8 cellular contexts compared by ENCODE assay signal in the genomic region with DNA sequence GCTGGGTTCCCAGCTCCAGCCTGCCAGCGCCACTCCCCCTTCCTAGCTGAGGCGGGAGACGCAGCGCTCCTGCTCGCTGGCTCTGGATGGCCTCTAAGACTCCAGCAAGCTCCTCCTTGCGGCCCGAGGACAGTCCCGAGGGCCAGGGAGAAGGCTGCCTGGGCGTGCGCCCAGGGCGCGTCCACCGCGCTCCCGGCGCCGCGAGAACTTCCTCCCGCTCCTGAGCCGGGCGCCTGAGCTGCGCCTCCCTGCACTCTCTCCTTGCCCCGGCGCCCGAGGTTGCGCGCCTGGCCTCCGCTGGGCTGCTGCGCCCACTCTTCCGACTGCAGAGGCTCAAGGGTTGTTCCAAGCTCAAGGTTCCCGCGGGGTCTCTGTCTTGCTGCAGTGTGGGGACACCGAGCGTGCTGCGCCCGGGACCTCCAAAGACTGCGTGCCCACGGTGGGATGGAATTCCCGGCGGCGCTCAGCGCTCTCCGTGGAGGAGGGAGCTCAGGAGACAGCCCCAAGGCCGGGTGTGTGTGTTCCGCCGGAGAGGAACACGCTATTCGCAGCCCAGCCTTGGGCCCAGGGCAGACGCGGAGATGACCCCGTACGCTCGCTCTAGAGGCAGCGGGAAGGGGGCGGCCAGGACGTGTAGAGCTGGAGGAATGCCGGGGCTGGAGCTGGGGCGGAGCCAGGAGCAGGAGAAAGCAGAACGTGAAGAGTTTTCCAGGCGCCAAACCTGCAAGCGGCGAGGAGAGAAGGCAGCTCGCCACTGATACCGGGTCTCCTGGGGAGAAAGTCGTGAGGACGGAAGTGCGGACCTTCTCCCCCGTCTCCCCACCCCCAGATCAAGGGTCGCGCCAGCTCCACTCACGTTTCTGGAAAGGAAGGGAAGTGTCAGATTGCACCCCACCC. TPM values are rescaled to one million over a fixed set of nuclear protein-coding genes. Genes with fewer than 3 reads are reported as not detected.
DNase-seq lines count a peak whose midpoint lies in the region; ATAC-seq, FAIRE-seq and TF ChIP-seq lines count a peak whose summit lies in the region.

A gene with protein sequence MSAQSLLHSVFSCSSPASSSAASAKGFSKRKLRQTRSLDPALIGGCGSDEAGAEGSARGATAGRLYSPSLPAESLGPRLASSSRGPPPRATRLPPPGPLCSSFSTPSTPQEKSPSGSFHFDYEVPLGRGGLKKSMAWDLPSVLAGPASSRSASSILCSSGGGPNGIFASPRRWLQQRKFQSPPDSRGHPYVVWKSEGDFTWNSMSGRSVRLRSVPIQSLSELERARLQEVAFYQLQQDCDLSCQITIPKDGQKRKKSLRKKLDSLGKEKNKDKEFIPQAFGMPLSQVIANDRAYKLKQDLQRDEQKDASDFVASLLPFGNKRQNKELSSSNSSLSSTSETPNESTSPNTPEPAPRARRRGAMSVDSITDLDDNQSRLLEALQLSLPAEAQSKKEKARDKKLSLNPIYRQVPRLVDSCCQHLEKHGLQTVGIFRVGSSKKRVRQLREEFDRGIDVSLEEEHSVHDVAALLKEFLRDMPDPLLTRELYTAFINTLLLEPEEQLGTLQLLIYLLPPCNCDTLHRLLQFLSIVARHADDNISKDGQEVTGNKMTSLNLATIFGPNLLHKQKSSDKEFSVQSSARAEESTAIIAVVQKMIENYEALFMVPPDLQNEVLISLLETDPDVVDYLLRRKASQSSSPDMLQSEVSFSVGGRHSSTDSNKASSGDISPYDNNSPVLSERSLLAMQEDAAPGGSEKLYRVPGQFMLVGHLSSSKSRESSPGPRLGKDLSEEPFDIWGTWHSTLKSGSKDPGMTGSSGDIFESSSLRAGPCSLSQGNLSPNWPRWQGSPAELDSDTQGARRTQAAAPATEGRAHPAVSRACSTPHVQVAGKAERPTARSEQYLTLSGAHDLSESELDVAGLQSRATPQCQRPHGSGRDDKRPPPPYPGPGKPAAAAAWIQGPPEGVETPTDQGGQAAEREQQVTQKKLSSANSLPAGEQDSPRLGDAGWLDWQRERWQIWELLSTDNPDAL (N-terminal part only) (minus strand): TSS at position 777 of the 897 bp plus-strand sequence. CDS start 1,092 bp downstream, outside the sequence.

- no peak within 1 kb of the TSS for H2BK120ac ChIP-seq in mesenchymal stem cell (ENCODE audit: low read depth, low read length)

- H2BK12ac ChIP-seq in mesenchymal stem cell (ENCODE audit: low read length in 2 of 2) = no peak within 1 kb of the TSS

- no peak within 1 kb of the TSS for H3K4ac ChIP-seq in mesenchymal stem cell (ENCODE audit: low read depth in 1 of 2, low read length in 2 of 2)

- DNase-seq in COLO668 (lab: John Stamatoyannopoulos, UW; ENCODE audit: unreplicated experiment) = peak; percentile 27
- peak; percentile 78 for DNase-seq in mesenchymal stem cell
- DNase-seq in aorta = peak; percentile 57 to 81
- no peak for DNase-seq in H54 (ENCODE audit: insufficient read length, low spot score)
- no peak for DNase-seq in NCI-H2196 treated with DMSO at 0.1 percent for 48 hours (lab: John Stamatoyannopoulos, UW; ENCODE audit: unreplicated experiment)
- DNase-seq in DMS114 treated with DMSO at 0.1 percent for 48 hours (lab: John Stamatoyannopoulos, UW; ENCODE audit: unreplicated experiment) = no peak

- FAIRE-seq in H54 (lab: Jason Lieb, UNC) = no peak

- peak; percentile 86 for ATAC-seq in aorta (ENCODE audit: low FRiP score)

- TF ChIP-seq POLR2A in H54 (IDR thresholded peaks at IDR 0.05; ENCODE audit: low read depth, low read length) = no peak

- H3K27ac ChIP-seq in HUES64 (ENCODE audit: low read depth, low read length) (no peak within 1 kb of the TSS), duodenal mucosa (ENCODE audit: low read depth, low read length) (no peak within 1 kb of the TSS), mesenchymal stem cell (ENCODE audit: low read length, poor library complexity, severe bottlenecking) (peak within 1 kb of the TSS; percentile 84), aorta (ENCODE audit: low read depth in 1 of 2, low read length in 2 of 2) (peak within 1 kb of the TSS in 1 of 2 donors; percentile 23)

- peak within 1 kb of the TSS; percentile 94 for H3K4me2 ChIP-seq in mesenchymal stem cell (ENCODE audit: low read length, poor library complexity, severe bottlenecking)

- no peak within 1 kb of the TSS for H2AK5ac ChIP-seq in mesenchymal stem cell (ENCODE audit: low read length, severe bottlenecking)

- no peaks in the 10 kb centered on the region for H3K9me3 ChIP-seq in HUES64 (ENCODE audit: insufficient read depth, low read depth, low read length)
- no peaks in the 10 kb centered on the region for H3K9me3 ChIP-seq in duodenal mucosa (ENCODE audit: control insufficient read depth in 1 of 2, low read length in 2 of 2)
- H3K9me3 ChIP-seq in mesenchymal stem cell (ENCODE audit: control insufficient read depth, low read length) = no peaks in the 10 kb centered on the region
- no peaks in the 10 kb centered on the region for H3K9me3 ChIP-seq in aorta (ENCODE audit: control insufficient read depth, low read length)

- H3K36me3 ChIP-seq in HUES64 (ENCODE audit: insufficient read depth, low read length) = no peaks in the 10 kb centered on the region
- no peaks in the 10 kb centered on the region for H3K36me3 ChIP-seq in duodenal mucosa (ENCODE audit: control insufficient read depth in 1 of 2, insufficient read depth in 2 of 2, low read length in 2 of 2)
- no peaks in the 10 kb centered on the region for H3K36me3 ChIP-seq in mesenchymal stem cell (ENCODE audit: control insufficient read depth in 1 of 2, insufficient read depth in 2 of 2, low read depth in 1 of 2, low read length in 2 of 2)
- no peaks in the 10 kb centered on the region for H3K36me3 ChIP-seq in aorta (ENCODE audit: control insufficient read depth in 1 of 2, insufficient read depth in 2 of 2, low read length in 1 of 2)

- H3K18ac ChIP-seq in mesenchymal stem cell (ENCODE audit: low read depth in 1 of 2, low read length in 2 of 2) = peak within 1 kb of the TSS; percentile 33 to 70

- no peak within 1 kb of the TSS for H3K9ac ChIP-seq in HUES64 (ENCODE audit: low read depth, low read length)
- H3K9ac ChIP-seq in duodenal mucosa (ENCODE audit: low read depth in 1 of 2, low read length in 2 of 2) = no peak within 1 kb of the TSS
- peak within 1 kb of the TSS; percentile 55 for H3K9ac ChIP-seq in mesenchymal stem cell (ENCODE audit: low read length)

- no peaks in the 10 kb centered on the region for H3K79me1 ChIP-seq in mesenchymal stem cell (replicated peaks; ENCODE audit: low read length, poor library complexity, severe bottlenecking)

- no peak within 1 kb of the TSS for H4K8ac ChIP-seq in mesenchymal stem cell (ENCODE audit: low read length)

- H3K4me3 ChIP-seq in HUES64 (ENCODE audit: low read length) = peak within 1 kb of the TSS; percentile 63
- H3K4me3 ChIP-seq in duodenal mucosa (ENCODE audit: low read depth in 1 of 2, low read length in 2 of 2) = peak within 1 kb of the TSS; percentile 15 to 43
- H3K4me3 ChIP-seq in mesenchymal stem cell (ENCODE audit: insufficient read depth in 1 of 2, low read depth in 1 of 2, low read length in 2 of 2) = peak within 1 kb of the TSS; percentile 66 to 81
- H3K4me3 ChIP-seq in aorta (ENCODE audit: low read length in 2 of 2) = peak within 1 kb of the TSS; percentile 21 to 40

- no peak within 1 kb of the TSS for H3K23ac ChIP-seq in mesenchymal stem cell (ENCODE audit: low read length in 2 of 2)

- H2BK15ac ChIP-seq in mesenchymal stem cell (ENCODE audit: low read depth, poor library complexity, severe bottlenecking) = no peak within 1 kb of the TSS

- H4K91ac ChIP-seq in mesenchymal stem cell (ENCODE audit: low read length) = no peak within 1 kb of the TSS

- H3K27me3 ChIP-seq in HUES64 (ENCODE audit: insufficient read depth, low read length) (peaks cover 93% of the 10 kb centered on the region), duodenal mucosa (ENCODE audit: control insufficient read depth in 1 of 2, insufficient read depth in 2 of 2, low read length in 2 of 2) (no peaks in the 10 kb centered on the region), mesenchymal stem cell (ENCODE audit: control insufficient read depth in 1 of 2, insufficient read depth in 1 of 2, low read length in 2 of 2) (no peaks in the 10 kb centered on the region), aorta (ENCODE audit: control insufficient read depth in 1 of 2, insufficient read depth in 2 of 2, low read length in 1 of 2) (no peaks in the 10 kb centered on the region)

- H3K4me1 ChIP-seq in HUES64 (ENCODE audit: insufficient read depth, low read length) (no peaks in the 10 kb centered on the region), duodenal mucosa (ENCODE audit: control insufficient read depth in 1 of 2, insufficient read depth in 2 of 2, low read length in 2 of 2) (no peaks in the 10 kb centered on the region), mesenchymal stem cell (ENCODE audit: control insufficient read depth, insufficient read depth, low read depth, low read length) (peaks cover 5% of the 10 kb centered on the region), aorta (ENCODE audit: control insufficient read depth in 1 of 2, insufficient read depth in 2 of 2, low read length in 2 of 2) (no peaks in the 10 kb centered on the region)

- intact Hi-C loops in aorta (cut with DNase I) = no loop called here

- peak within 1 kb of the TSS; percentile 85 for H2AFZ ChIP-seq in mesenchymal stem cell (ENCODE audit: low read depth, low read length)

- H3K14ac ChIP-seq in mesenchymal stem cell (ENCODE audit: low read length in 2 of 2) = no peak within 1 kb of the TSS

- under 1% methylated on average over 62 of the region's 71 CpGs for WGBS in HUES64
- 0% methylated on average over 36 of the region's 71 CpGs for WGBS in mesenchymal stem cell
- 0 to 22% methylated on average over 68 to 71 of the region's 71 CpGs for WGBS in aorta, 2 donors

- H2BK5ac ChIP-seq in mesenchymal stem cell (ENCODE audit: low read depth, low read length, poor library complexity, severe bottlenecking) = no peak within 1 kb of the TSS

RNA-seq across cellular contexts. Expression of the gene that starts here (rescaled TPM):
- polyA plus RNA-seq in HUES64 (2013, experiment 1 of 2) = 0.75 TPM
- polyA plus RNA-seq in HUES64 (2013, experiment 2 of 2) = 1.2 TPM
- polyA plus RNA-seq in mesenchymal stem cell (2013, experiment 1 of 2) = 13.8 TPM
- polyA plus RNA-seq in mesenchymal stem cell (2013, experiment 2 of 2) = 13.6 TPM
- 10 to 100 TPM; 15.1 to 19.5 TPM for total RNA-seq in aorta
- polyA plus RNA-seq in aorta = 10 to 100 TPM in 1 of 2 donors, 1 to 10 TPM in 1; 5.1 to 10.8 TPM

Comparison
In these comparisons a context has a peak if more than half of its experiments do, and no peak if none do; other contexts are left out.
1. DNase-seq: peak in COLO668 (single experiment), mesenchymal stem cell (single experiment) and aorta (2 of 2); none in H54 (single experiment), NCI-H2196 treated with DMSO at 0.1 percent for 48 hours (single experiment) and DMS114 treated with DMSO at 0.1 percent for 48 hours (single experiment).
2. Peak in every context shown above with its lines, with median percentiles within 50 percentile points of each other: H3K4me3 ChIP-seq.